Comparison of ENCODE assay signal across 16 cellular contexts in the genomic region with DNA sequence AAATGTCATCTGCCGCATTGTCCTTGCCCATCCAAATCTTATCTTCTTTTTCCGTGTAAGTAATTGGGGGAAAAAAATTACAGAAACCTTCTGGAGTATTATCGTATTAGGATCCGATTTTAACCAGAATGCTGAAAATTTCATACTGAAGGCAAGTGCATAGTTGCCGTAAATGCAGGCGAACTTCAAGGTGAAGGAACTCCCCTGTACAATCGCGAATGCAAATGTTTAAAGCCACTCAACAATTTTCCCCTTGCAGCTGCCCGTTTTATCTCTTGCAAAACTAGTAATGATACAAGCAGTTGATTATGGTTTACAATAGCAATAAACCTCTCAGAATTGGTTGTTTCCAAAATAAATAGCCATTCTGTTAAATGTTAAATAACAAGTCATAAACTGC.
DNase-seq lines count a peak whose midpoint lies in the region; ATAC-seq and TF ChIP-seq lines count a peak whose summit lies in the region.
"Had no signal": no experiment of that assay in that cellular context is flagged by ENCODE, and none has a peak within 500 bp of the region (broad histone marks: within the 10 kb centered on the region; RNA-seq: fewer than 3 reads in every experiment).

No MANE protein-coding gene starts in this region.

- no peaks in the 10 kb centered on the region for H3K9me2 ChIP-seq in OCI-LY1 (ENCODE audit: low read depth, low read length)

- H3K4me1 Mint-ChIP-seq in memory B cell, result peaks cover 24% of the 10 kb centered on the region

- H3F3A ChIP-seq in OCI-LY1 (ENCODE audit: insufficient read depth, low read length), result peaks cover 19% of the 10 kb centered on the region; the same call in 1 of the 2 replicates

- peak overlapping the region; percentile 59; the same call in 1 of the 2 replicates for H2AFZ ChIP-seq in OCI-LY1 (ENCODE audit: low read length)

- peaks cover 2% of the 10 kb centered on the region for H3K36me3 Mint-ChIP-seq in memory B cell

- H3K4me3 ChIP-seq in cardiac muscle cell (no peak overlapping the region), OCI-LY1 (ENCODE audit: low read depth, low read length, poor library complexity, severe bottlenecking) (peak overlapping the region; percentile 62)
- H3K4me3 ChIP-seq: HAP-1 had no signal

- ATAC-seq in left cardiac atrium (no peak), memory B cell (ENCODE audit: low read depth) (no peak), GM18907 (IDR thresholded peaks at IDR 0.05; ENCODE audit: unreplicated experiment) (no peak)
- ATAC-seq: Panc1 had no signal

- peak overlapping the region; percentile 79 for H3K9ac ChIP-seq in OCI-LY1 (ENCODE audit: low read length)

- H3K4me2 ChIP-seq in OCI-LY1 (ENCODE audit: low read length), result peak overlapping the region; percentile 96

- peak overlapping the region; percentile 71 for H3K27ac ChIP-seq in cardiac muscle cell
- peak overlapping the region; percentile 99 for H3K27ac ChIP-seq in OCI-LY1 (ENCODE audit: low read depth, low read length, poor library complexity, severe bottlenecking)

- no peaks in the 10 kb centered on the region for H4K20me1 ChIP-seq in OCI-LY1 (ENCODE audit: insufficient read depth, low read length)

- no peaks in the 10 kb centered on the region for H3K36me3 ChIP-seq in cardiac muscle cell
- H3K36me3 ChIP-seq in OCI-LY1 (ENCODE audit: insufficient read depth, low read length), result no peaks in the 10 kb centered on the region
- H3K36me3 ChIP-seq: HAP-1 had no signal

- CTCF ChIA-PET in HEK293T (lab: Yijun Ruan, JAX), result interaction anchor here (0.6 to 0.7 kb wide), 2 partner anchors 73 to 183 kb away, joined by 3 to 4 read pairs; no protein-coding TSS in a partner anchor

- intact Hi-C loops in left cardiac atrium (cut with DNase I), result no loop called here

- peak overlapping the region; percentile 68 for H3K4me3 Mint-ChIP-seq in memory B cell

- TF ChIP-seq CTCF in cardiac muscle cell (IDR thresholded peaks at IDR 0.05; ENCODE audit: low read depth, low read length), result no peak
- no peak for TF ChIP-seq CTCF in OCI-LY1 (IDR thresholded peaks at IDR 0.05; ENCODE audit: low read length)

- no peaks in the 10 kb centered on the region for H3K9me3 Mint-ChIP-seq in memory B cell

- no peaks in the 10 kb centered on the region for H3K79me2 ChIP-seq in OCI-LY1 (ENCODE audit: insufficient read depth, low read length)

- no peaks in the 10 kb centered on the region for H3K9me3 ChIP-seq in cardiac muscle cell (ENCODE audit: low read depth)
- H3K9me3 ChIP-seq in OCI-LY1 (ENCODE audit: low read length), result no peaks in the 10 kb centered on the region
- H3K9me3 ChIP-seq: HAP-1 had no signal

- DNase-seq in cardiac muscle cell (ENCODE audit: low read depth in 1 of 2, low spot score in 1 of 2) (no peak), left cardiac atrium (no peak), memory B cell (ENCODE audit: low spot score in 2 of 2) (no peak), NCI-H1436 (lab: John Stamatoyannopoulos, UW) (no peak), NCI-H510A (lab: John Stamatoyannopoulos, UW) (no peak), HEK293T (ENCODE audit: extremely low spot score) (no peak)
- DNase-seq: 8988T, DMS79 treated with DMSO at 0.1 percent for 48 hours, GDM1, Kasumi-1, NCI-H2029, NCI-H524 treated with DMSO at 0.1 percent for 48 hours had no signal

- H3K4me1 ChIP-seq in cardiac muscle cell (ENCODE audit: low read depth), result peaks cover 46% of the 10 kb centered on the region
- H3K4me1 ChIP-seq in OCI-LY1 (ENCODE audit: insufficient read depth, low read length, severe bottlenecking), result peaks cover 82% of the 10 kb centered on the region
- H3K4me1 ChIP-seq: HAP-1 had no signal

- no peak overlapping the region for H3K27ac Mint-ChIP-seq in memory B cell

- peaks cover 16% of the 10 kb centered on the region for H3K27me3 Mint-ChIP-seq in memory B cell

- no peaks in the 10 kb centered on the region for H3K27me3 ChIP-seq in cardiac muscle cell
- H3K27me3 ChIP-seq in OCI-LY1 (ENCODE audit: insufficient read depth, low read length), result no peaks in the 10 kb centered on the region

- POLR2A ChIA-PET in HEK293T (lab: Yijun Ruan, JAX), result no interaction called here

TF ChIP-seq in HEK293T, 16 proteins besides CTCF, POLR2A, EP300 and RAD21:
- TF ChIP-seq PKNOX1 (IDR thresholded peaks at IDR 0.05) (no peak), SUZ12 (IDR thresholded peaks at IDR 0.05) (no peak), SP1 (IDR thresholded peaks at IDR 0.05) (no peak), L3MBTL2 (conservative IDR thresholded peaks at IDR 0.05) (no peak), BHLHE40 (IDR thresholded peaks at IDR 0.05; ENCODE audit: borderline replicate concordance) (no peak), ARNT (IDR thresholded peaks at IDR 0.05) (no peak), HDGF (IDR thresholded peaks at IDR 0.05; ENCODE audit: borderline replicate concordance) (no peak), LEF1 (IDR thresholded peaks at IDR 0.05; ENCODE audit: borderline replicate concordance) (no peak), FOXM1 (IDR thresholded peaks at IDR 0.05; ENCODE audit: borderline replicate concordance) (no peak), FOXK2 (IDR thresholded peaks at IDR 0.05) (no peak), FOXA1 (IDR thresholded peaks at IDR 0.05) (no peak), NFRKB (IDR thresholded peaks at IDR 0.05) (no peak), ELF4 (IDR thresholded peaks at IDR 0.05) (no peak), TARDBP (IDR thresholded peaks at IDR 0.05) (no peak), CTBP1 (IDR thresholded peaks at IDR 0.05; ENCODE audit: borderline replicate concordance) (no peak), ZNF384 (IDR thresholded peaks at IDR 0.05) (no peak)
